ENCODE assay signal across 2 cellular contexts in genomic region chr16:3009568-3010390, GRCh38.
TF ChIP-seq lines count a peak whose summit lies in the region.

No MANE protein-coding gene starts in this region.

TF ChIP-seq in HCT116, 20 proteins besides CTCF, POLR2A, EP300 and RAD21:
- TF ChIP-seq POLR2AphosphoS5 (IDR thresholded peaks at IDR 0.05; ENCODE audit: low read depth, low read length): peak; percentile 73
- no peak for TF ChIP-seq ZFX (IDR thresholded peaks at IDR 0.05)
- TF ChIP-seq TCF7L2 (IDR thresholded peaks at IDR 0.05; ENCODE audit: borderline replicate concordance, extremely low read depth, insufficient read depth, insufficient read length): peak; percentile 26
- no peak for TF ChIP-seq EGR1 (IDR thresholded peaks at IDR 0.05; ENCODE audit: low read depth)
- no peak for TF ChIP-seq FOSL1 (IDR thresholded peaks at IDR 0.05; ENCODE audit: low read depth)
- TF ChIP-seq, protein P1, sequence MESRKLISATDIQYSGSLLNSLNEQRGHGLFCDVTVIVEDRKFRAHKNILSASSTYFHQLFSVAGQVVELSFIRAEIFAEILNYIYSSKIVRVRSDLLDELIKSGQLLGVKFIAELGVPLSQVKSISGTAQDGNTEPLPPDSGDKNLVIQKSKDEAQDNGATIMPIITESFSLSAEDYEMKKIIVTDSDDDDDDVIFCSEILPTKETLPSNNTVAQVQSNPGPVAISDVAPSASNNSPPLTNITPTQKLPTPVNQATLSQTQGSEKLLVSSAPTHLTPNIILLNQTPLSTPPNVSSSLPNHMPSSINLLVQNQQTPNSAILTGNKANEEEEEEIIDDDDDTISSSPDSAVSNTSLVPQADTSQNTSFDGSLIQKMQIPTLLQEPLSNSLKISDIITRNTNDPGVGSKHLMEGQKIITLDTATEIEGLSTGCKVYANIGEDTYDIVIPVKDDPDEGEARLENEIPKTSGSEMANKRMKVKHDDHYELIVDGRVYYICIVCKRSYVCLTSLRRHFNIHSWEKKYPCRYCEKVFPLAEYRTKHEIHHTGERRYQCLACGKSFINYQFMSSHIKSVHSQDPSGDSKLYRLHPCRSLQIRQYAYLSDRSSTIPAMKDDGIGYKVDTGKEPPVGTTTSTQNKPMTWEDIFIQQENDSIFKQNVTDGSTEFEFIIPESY (IDR thresholded peaks at IDR 0.05; ENCODE audit: extremely low read depth, insufficient replicate concordance, low read length): peak; percentile 66
- TF ChIP-seq YY1 (IDR thresholded peaks at IDR 0.05; ENCODE audit: extremely low read depth, insufficient replicate concordance, low read depth, low read length): no peak

TF ChIP-seq in GM12891, 5 proteins besides CTCF, POLR2A, EP300 and RAD21:
- TF ChIP-seq PAX5 (IDR thresholded peaks at IDR 0.05; ENCODE audit: insufficient read depth, low read length, severe bottlenecking): no peak
- TF ChIP-seq POLR2AphosphoS5 (IDR thresholded peaks at IDR 0.05; ENCODE audit: low read depth, low read length): no peak
- no peak for TF ChIP-seq TAF1 (IDR thresholded peaks at IDR 0.05; ENCODE audit: low read depth, low read length)
- no peak for TF ChIP-seq SPI1 (IDR thresholded peaks at IDR 0.05; ENCODE audit: low read depth, low read length)
- TF ChIP-seq POU2F2 (IDR thresholded peaks at IDR 0.05; ENCODE audit: low read depth, low read length): no peak
